In the genomic region with DNA sequence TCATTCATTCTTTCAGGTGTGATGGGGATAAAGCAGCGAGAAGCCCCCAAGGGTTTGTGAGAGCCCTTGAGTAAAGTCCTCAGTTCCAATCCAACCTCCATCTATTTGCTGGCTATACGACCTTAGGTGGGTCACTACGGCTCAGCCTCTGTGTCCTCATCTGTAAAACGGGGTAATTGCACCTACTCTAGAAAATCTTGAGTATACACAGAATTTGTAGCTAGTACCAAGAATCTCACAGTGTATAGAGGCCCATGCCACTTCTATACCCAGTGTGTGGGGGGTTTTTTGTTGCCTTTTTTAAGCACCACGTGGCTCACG, we compare ENCODE assay signal across 8 cellular contexts. TPM values are rescaled to one million over a fixed set of nuclear protein-coding genes. Genes with fewer than 3 reads are reported as not detected.
DNase-seq lines count a peak whose midpoint lies in the region; TF ChIP-seq lines count a peak whose summit lies in the region.

No MANE protein-coding gene starts in this region.

- H3K9ac ChIP-seq in adipocyte (ENCODE audit: low read length) (peak overlapping the region; percentile 93), mesendoderm (ENCODE audit: low read length) (peak overlapping the region; percentile 56)

- H2BK5ac ChIP-seq in mesendoderm (ENCODE audit: low read length): no peak overlapping the region

- peaks cover 21% of the 10 kb centered on the region for H3K4me1 ChIP-seq in ACC112 (ENCODE audit: control insufficient read depth, insufficient read depth, low read length, unreplicated experiment)
- H3K4me1 ChIP-seq in adipocyte (ENCODE audit: control insufficient read depth, insufficient read depth, low read length): peaks cover 25% of the 10 kb centered on the region
- no peaks in the 10 kb centered on the region for H3K4me1 ChIP-seq in mesendoderm (ENCODE audit: control insufficient read depth, low read depth, low read length)

- no peak overlapping the region for H4K8ac ChIP-seq in mesendoderm (ENCODE audit: low read depth, low read length)

- no peak overlapping the region for H2AK5ac ChIP-seq in mesendoderm (ENCODE audit: low read length)

- no peaks in the 10 kb centered on the region for H3K36me3 ChIP-seq in ACC112 (ENCODE audit: insufficient read depth, low read length)
- no peaks in the 10 kb centered on the region for H3K36me3 ChIP-seq in adipocyte (ENCODE audit: control insufficient read depth, insufficient read depth, low read length, severe bottlenecking)
- no peaks in the 10 kb centered on the region for H3K36me3 ChIP-seq in mesendoderm (ENCODE audit: control insufficient read depth, insufficient read depth, low read length)

- H3K4me2 ChIP-seq in mesendoderm (ENCODE audit: low read length): peak overlapping the region; percentile 41

- H3K23ac ChIP-seq in mesendoderm (ENCODE audit: low read length): no peak overlapping the region

- H2BK15ac ChIP-seq in mesendoderm (replicated peaks; ENCODE audit: low read depth): no peak overlapping the region

- H3K79me1 ChIP-seq in mesendoderm (ENCODE audit: low read length): peaks cover 2% of the 10 kb centered on the region

- H3K27ac ChIP-seq in ACC112 (ENCODE audit: low read depth, low read length): no peak overlapping the region
- H3K27ac ChIP-seq in mesendoderm (ENCODE audit: low read depth, low read length): no peak overlapping the region

- H3K4ac ChIP-seq in mesendoderm (ENCODE audit: low read depth, low read length): no peak overlapping the region

- WGBS in mesendoderm (ENCODE audit: extremely low coverage, insufficient coverage, low lambda C conversion rate): no CpG with 5 or more reads among the region's 6 CpGs

- H3K79me2 ChIP-seq in ACC112 (ENCODE audit: control insufficient read depth, insufficient read depth, low read length, unreplicated experiment) (peaks cover 38% of the 10 kb centered on the region), mesendoderm (ENCODE audit: control insufficient read depth, insufficient read depth, low read length) (peaks cover 39% of the 10 kb centered on the region)

- TF ChIP-seq CTCF in HFF-Myc (IDR thresholded peaks at IDR 0.05; ENCODE audit: low read depth, low read length, missing control alignments): no peak

- peak overlapping the region; percentile 28 for H3K56ac ChIP-seq in mesendoderm (ENCODE audit: low read length)

- H4K5ac ChIP-seq in mesendoderm (ENCODE audit: low read length): no peak overlapping the region

- peak overlapping the region; percentile 99 for H3K4me3 ChIP-seq in ACC112 (ENCODE audit: low read depth, low read length)
- peak overlapping the region; percentile 97 for H3K4me3 ChIP-seq in HFF-Myc (replicated peaks; ENCODE audit: low read depth, low read length)
- peak overlapping the region; percentile 86 for H3K4me3 ChIP-seq in adipocyte (ENCODE audit: low read length)
- H3K4me3 ChIP-seq in mesendoderm (ENCODE audit: low read length): peak overlapping the region; percentile 5

- DNase-seq in HFF-Myc (ENCODE audit: extremely low read depth, low read depth) (no peak), adipocyte (ENCODE audit: low read depth) (no peak), mesendoderm (no peak), NCI-H2029 treated with DMSO at 0.1 percent for 48 hours (lab: John Stamatoyannopoulos, UW) (no peak), HPDE6-E6E7 (ENCODE audit: extremely low spot score) (no peak), NCI-H510A (lab: John Stamatoyannopoulos, UW) (no peak), NCI-H2107 (lab: John Stamatoyannopoulos, UW) (no peak)

- no peaks in the 10 kb centered on the region for H3K9me3 ChIP-seq in adipocyte (ENCODE audit: control insufficient read depth, low read length)

- no peak overlapping the region for H3K18ac ChIP-seq in mesendoderm (ENCODE audit: low read length)

- H2BK120ac ChIP-seq in mesendoderm (ENCODE audit: low read depth, low read length): no peak overlapping the region

- H3K27me3 ChIP-seq in ACC112 (ENCODE audit: insufficient read depth, low read length): no peaks in the 10 kb centered on the region
- H3K27me3 ChIP-seq in adipocyte (replicated peaks; ENCODE audit: control insufficient read depth, insufficient read depth, low read length): no peaks in the 10 kb centered on the region
- H3K27me3 ChIP-seq in mesendoderm (ENCODE audit: insufficient read depth, low read length, poor library complexity): no peaks in the 10 kb centered on the region

- H2AFZ ChIP-seq in ACC112 (ENCODE audit: low read length, unreplicated experiment): peak overlapping the region; percentile 60

RNA-seq across cellular contexts. Expression of gene DNMT1, which starts 0.4 kb away (rescaled TPM):
- 157 TPM for polyA plus RNA-seq in mesendoderm (2013, experiment 1 of 2)
- polyA plus RNA-seq in mesendoderm (2013, experiment 2 of 2): 163 TPM

RNA-seq across cellular contexts. Expression of gene S1PR2, which starts 36.0 kb away (rescaled TPM):
- polyA plus RNA-seq in mesendoderm (2013, experiment 1 of 2): 7.3 TPM
- polyA plus RNA-seq in mesendoderm (2013, experiment 2 of 2): 7.0 TPM

RNA-seq across cellular contexts. Expression of gene MRPL4, which starts 56.9 kb away (rescaled TPM):
- 69.8 TPM for polyA plus RNA-seq in mesendoderm (2013, experiment 1 of 2)
- 66.0 TPM for polyA plus RNA-seq in mesendoderm (2013, experiment 2 of 2)

Comparison
In these comparisons a context has a peak if more than half of its experiments do, and no peak if none do; other contexts are left out.
1. H3K4me3 ChIP-seq: peak in every context shown above with its lines; median percentile 99 in ACC112; 97 in HFF-Myc; 86 in adipocyte; 5 in mesendoderm.